Comparison of ENCODE assay signal across 29 cellular contexts in genomic region chr6:153645326-153645725, GRCh38.
"Had no signal": no experiment of that assay in that cellular context is flagged by ENCODE, and none has a peak within 500 bp of the region (broad histone marks: within the 10 kb centered on the region; RNA-seq: fewer than 3 reads in every experiment).

No MANE protein-coding gene starts in this region.

- ATAC-seq: stimulated activated effector memory CD8-positive, alpha-beta T cell treated with anti-CD3 and anti-CD28 coated beads, Interleukin-12 subunit alpha, Interleukin-12 subunit beta, amount 100 ng/mL, for 72 hours; stimulated activated memory B cell treated with anti-CD40 and anti-IgM and Interleukin-4, amounts not matched to agents 10 μg/mL and 1 μg/mL and 100 μg/mL, for 72 hours; stimulated activated naive B cell treated with anti-CD40 and anti-IgM and Interleukin-4, amounts not matched to agents 10 μg/mL and 1 μg/mL and 100 μg/mL, for 72 hours; stimulated activated naive CD8-positive, alpha-beta T cell treated with anti-CD3 and anti-CD28 coated beads, Interleukin-15, amount 100 ng/mL, for 72 hours; stimulated activated naive CD8-positive, alpha-beta T cell treated with anti-CD3 and anti-CD28 coated beads, Interleukin-15, Interleukin-2, amounts not matched to agents 100 U/mL and 50 U/mL, for 24 hours; upper lobe of right lung had no signal

- H3K27me3 Mint-ChIP-seq: stimulated activated memory B cell treated with anti-CD40 and anti-IgM and Interleukin-4, amounts not matched to agents 10 μg/mL and 1 μg/mL and 100 μg/mL, for 72 hours; stimulated activated naive B cell treated with anti-CD40 and anti-IgM and Interleukin-4, amounts not matched to agents 10 μg/mL and 1 μg/mL and 100 μg/mL, for 72 hours; stimulated activated naive CD8-positive, alpha-beta T cell treated with anti-CD3 and anti-CD28 coated beads, Interleukin-15, amount 100 ng/mL, for 72 hours; stimulated activated naive CD8-positive, alpha-beta T cell treated with anti-CD3 and anti-CD28 coated beads, Interleukin-15, Interleukin-2, amounts not matched to agents 100 ng/mL and 50 ng/mL, for 24 hours; type B pancreatic cell had no signal

- H3K9me3 ChIP-seq: stomach, suprapubic skin, testis, thoracic aorta, thyroid gland, tibial artery, tibial nerve, transverse colon, upper lobe of left lung, upper lobe of right lung, uterus, vagina had no signal

- H3K27ac Mint-ChIP-seq: stimulated activated effector memory CD8-positive, alpha-beta T cell treated with anti-CD3 and anti-CD28 coated beads, Interleukin-12 subunit alpha, Interleukin-12 subunit beta, amount 100 ng/mL, for 72 hours; stimulated activated memory B cell treated with anti-CD40 and anti-IgM and Interleukin-4, amounts not matched to agents 10 μg/mL and 1 μg/mL and 100 μg/mL, for 72 hours; stimulated activated naive B cell treated with anti-CD40 and anti-IgM and Interleukin-4, amounts not matched to agents 10 μg/mL and 1 μg/mL and 100 μg/mL, for 72 hours; stimulated activated naive CD8-positive, alpha-beta T cell treated with anti-CD3 and anti-CD28 coated beads, Interleukin-15, amount 100 ng/mL, for 72 hours; stimulated activated naive CD8-positive, alpha-beta T cell treated with anti-CD3 and anti-CD28 coated beads, Interleukin-15, Interleukin-2, amounts not matched to agents 100 ng/mL and 50 ng/mL, for 24 hours; type B pancreatic cell had no signal

- FAIRE-seq: urothelium cell line had no signal

- H3K27ac ChIP-seq: stomach, suprapubic skin, testis, thoracic aorta, thyroid gland, tibial artery, tibial nerve, transverse colon, upper lobe of left lung, upper lobe of right lung, uterus, vagina had no signal

- H3K36me3 ChIP-seq: stomach, suprapubic skin, thoracic aorta, thyroid gland, tibial artery, tibial nerve, transverse colon, upper lobe of left lung, upper lobe of right lung, uterus, vagina had no signal

- H3K4me1 Mint-ChIP-seq: stimulated activated effector memory CD8-positive, alpha-beta T cell treated with anti-CD3 and anti-CD28 coated beads, Interleukin-12 subunit alpha, Interleukin-12 subunit beta, amount 100 ng/mL, for 72 hours; stimulated activated memory B cell treated with anti-CD40 and anti-IgM and Interleukin-4, amounts not matched to agents 10 μg/mL and 1 μg/mL and 100 μg/mL, for 72 hours; stimulated activated naive B cell treated with anti-CD40 and anti-IgM and Interleukin-4, amounts not matched to agents 10 μg/mL and 1 μg/mL and 100 μg/mL, for 72 hours; stimulated activated naive CD8-positive, alpha-beta T cell treated with anti-CD3 and anti-CD28 coated beads, Interleukin-15, amount 100 ng/mL, for 72 hours had no signal

- DNase-seq: stimulated activated CD4-positive, alpha-beta T cell treated with anti-CD3 and anti-CD28 coated beads, Interleukin-2, amount 100 ng/mL, for 48 hours; stimulated activated CD4-positive, alpha-beta T cell treated with anti-CD3 and anti-CD28 coated beads, Interleukin-4, amount 100 ng/mL, for 1 hour; stimulated activated CD4-positive, alpha-beta T cell treated with anti-CD3 and anti-CD28 coated beads, Interleukin-4, amount 100 ng/mL, for 24 hours; stimulated activated CD4-positive, alpha-beta T cell treated with anti-CD3 and anti-CD28 coated beads, Interleukin-4, amount 100 ng/mL, for 4 hours; stimulated activated CD8-positive, alpha-beta memory T cell treated with anti-CD3 and anti-CD28 coated beads, Interleukin-4, amount 100 ng/mL, for 48 hours; stimulated activated naive B cell treated with anti-CD40 and anti-IgM and Interleukin-4, amounts not matched to agents 10 μg/mL and 1 μg/mL and 100 μg/mL, for 72 hours; stimulated activated naive CD4-positive, alpha-beta T cell; stimulated activated naive CD4-positive, alpha-beta T cell treated with Interleukin-2 at 50 U/mL for 16 hours; stimulated activated naive CD8-positive, alpha-beta T cell treated with anti-CD3 and anti-CD28 coated beads, Interleukin-15, amount 100 ng/mL, for 72 hours; stimulated activated naive CD8-positive, alpha-beta T cell treated with anti-CD3 and anti-CD28 coated beads, Interleukin-15, Interleukin-2, amounts not matched to agents 100 U/mL and 50 U/mL, for 24 hours; stomach; substantia nigra; testis; thyroid gland; tibial artery; transverse colon; trophoblast cell; upper lobe of left lung; upper lobe of right lung; uterus had no signal

- H3K4me3 ChIP-seq: stomach, suprapubic skin, testis, thoracic aorta, thyroid gland, tibial artery, tibial nerve, transverse colon, upper lobe of left lung, upper lobe of right lung, uterus, vagina had no signal

- H3K4me1 ChIP-seq: stomach, suprapubic skin, testis, thyroid gland, tibial artery, tibial nerve, transverse colon, upper lobe of left lung, upper lobe of right lung, uterus, vagina had no signal

- H3K4me3 Mint-ChIP-seq: stimulated activated effector memory CD8-positive, alpha-beta T cell treated with anti-CD3 and anti-CD28 coated beads, Interleukin-12 subunit alpha, Interleukin-12 subunit beta, amount 100 ng/mL, for 72 hours; stimulated activated memory B cell treated with anti-CD40 and anti-IgM and Interleukin-4, amounts not matched to agents 10 μg/mL and 1 μg/mL and 100 μg/mL, for 72 hours; stimulated activated naive B cell treated with anti-CD40 and anti-IgM and Interleukin-4, amounts not matched to agents 10 μg/mL and 1 μg/mL and 100 μg/mL, for 72 hours; stimulated activated naive CD8-positive, alpha-beta T cell treated with anti-CD3 and anti-CD28 coated beads, Interleukin-15, amount 100 ng/mL, for 72 hours; stimulated activated naive CD8-positive, alpha-beta T cell treated with anti-CD3 and anti-CD28 coated beads, Interleukin-15, Interleukin-2, amounts not matched to agents 100 ng/mL and 50 ng/mL, for 24 hours; type B pancreatic cell had no signal

- H3K9me3 Mint-ChIP-seq: stimulated activated effector memory CD8-positive, alpha-beta T cell treated with anti-CD3 and anti-CD28 coated beads, Interleukin-12 subunit alpha, Interleukin-12 subunit beta, amount 100 ng/mL, for 72 hours; stimulated activated naive B cell treated with anti-CD40 and anti-IgM and Interleukin-4, amounts not matched to agents 10 μg/mL and 1 μg/mL and 100 μg/mL, for 72 hours; stimulated activated naive CD8-positive, alpha-beta T cell treated with anti-CD3 and anti-CD28 coated beads, Interleukin-15, amount 100 ng/mL, for 72 hours; stimulated activated naive CD8-positive, alpha-beta T cell treated with anti-CD3 and anti-CD28 coated beads, Interleukin-15, Interleukin-2, amounts not matched to agents 100 ng/mL and 50 ng/mL, for 24 hours; type B pancreatic cell had no signal

- H3K36me3 Mint-ChIP-seq: stimulated activated effector memory CD8-positive, alpha-beta T cell treated with anti-CD3 and anti-CD28 coated beads, Interleukin-12 subunit alpha, Interleukin-12 subunit beta, amount 100 ng/mL, for 72 hours; stimulated activated memory B cell treated with anti-CD40 and anti-IgM and Interleukin-4, amounts not matched to agents 10 μg/mL and 1 μg/mL and 100 μg/mL, for 72 hours; stimulated activated naive B cell treated with anti-CD40 and anti-IgM and Interleukin-4, amounts not matched to agents 10 μg/mL and 1 μg/mL and 100 μg/mL, for 72 hours; type B pancreatic cell had no signal

- H3K27me3 ChIP-seq: stomach, suprapubic skin, testis, thyroid gland, tibial artery, tibial nerve, transverse colon, upper lobe of left lung, upper lobe of right lung, uterus, vagina had no signal
